In the genomic region with DNA sequence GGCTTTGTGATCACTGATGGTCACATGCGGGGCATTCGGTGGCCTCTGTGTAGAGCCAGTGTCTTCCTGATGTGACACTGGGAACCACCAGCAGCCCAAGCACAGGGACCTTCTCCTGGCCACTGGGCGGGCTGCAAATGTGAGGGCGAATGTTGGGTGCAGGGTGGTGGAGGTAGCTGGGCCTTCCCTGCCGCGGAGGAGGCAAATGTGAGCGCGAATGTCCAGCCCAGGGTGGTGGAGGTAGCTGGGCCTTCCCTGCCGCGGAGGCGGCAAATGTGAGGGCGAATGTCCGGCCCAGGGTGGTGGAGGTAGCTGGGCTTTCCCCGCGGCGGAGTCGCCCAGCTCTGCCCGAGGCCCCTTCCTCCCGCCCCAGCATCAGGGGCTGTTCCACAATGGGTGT, we compare ENCODE assay signal across 1 cellular context.
TF ChIP-seq lines count a peak whose summit lies in the region.

No MANE protein-coding gene starts in this region.

TF ChIP-seq in H1, 55 proteins besides CTCF, POLR2A, EP300 and RAD21:
- TF ChIP-seq TAF1 (IDR thresholded peaks at IDR 0.05; ENCODE audit: low read depth, low read length) (no peak), SP2 (IDR thresholded peaks at IDR 0.05; ENCODE audit: low read length) (no peak), CBX8 (IDR thresholded peaks at IDR 0.05; ENCODE audit: borderline replicate concordance, low read depth, low read length) (no peak), NANOG (IDR thresholded peaks at IDR 0.05; ENCODE audit: insufficient read depth, low read depth, low read length, poor library complexity, severe bottlenecking) (no peak), BACH1 (IDR thresholded peaks at IDR 0.05; ENCODE audit: low read length) (no peak), SIN3A (conservative IDR thresholded peaks at IDR 0.05 in 1 of 2, IDR thresholded peaks at IDR 0.05 in 1 of 2; ENCODE audit: low read depth in 1 of 2, low read length in 2 of 2) (no peak), TAF7 (optimal IDR thresholded peaks at IDR 0.05; ENCODE audit: borderline replicate concordance, low read depth, low read length) (no peak), SUZ12 (IDR thresholded peaks at IDR 0.05; ENCODE audit: low read length) (no peak), JUND (IDR thresholded peaks at IDR 0.05; ENCODE audit: low read length) (no peak), KDM1A (IDR thresholded peaks at IDR 0.05; ENCODE audit: borderline replicate concordance, low read length) (no peak), POU5F1 (IDR thresholded peaks at IDR 0.05; ENCODE audit: low read depth, low read length) (no peak), FOSL1 (IDR thresholded peaks at IDR 0.05; ENCODE audit: insufficient read depth, low read depth, low read length) (no peak), CREB1 (IDR thresholded peaks at IDR 0.05) (no peak), TCF12 (IDR thresholded peaks at IDR 0.05; ENCODE audit: low read depth, low read length) (no peak), SIX5 (IDR thresholded peaks at IDR 0.05; ENCODE audit: low read depth, low read length) (no peak)
- TF ChIP-seq, protein P1, sequence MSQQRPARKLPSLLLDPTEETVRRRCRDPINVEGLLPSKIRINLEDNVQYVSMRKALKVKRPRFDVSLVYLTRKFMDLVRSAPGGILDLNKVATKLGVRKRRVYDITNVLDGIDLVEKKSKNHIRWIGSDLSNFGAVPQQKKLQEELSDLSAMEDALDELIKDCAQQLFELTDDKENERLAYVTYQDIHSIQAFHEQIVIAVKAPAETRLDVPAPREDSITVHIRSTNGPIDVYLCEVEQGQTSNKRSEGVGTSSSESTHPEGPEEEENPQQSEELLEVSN (IDR thresholded peaks at IDR 0.05), result no peak
